ENCODE assay signal across 13 cellular contexts in the genomic region with DNA sequence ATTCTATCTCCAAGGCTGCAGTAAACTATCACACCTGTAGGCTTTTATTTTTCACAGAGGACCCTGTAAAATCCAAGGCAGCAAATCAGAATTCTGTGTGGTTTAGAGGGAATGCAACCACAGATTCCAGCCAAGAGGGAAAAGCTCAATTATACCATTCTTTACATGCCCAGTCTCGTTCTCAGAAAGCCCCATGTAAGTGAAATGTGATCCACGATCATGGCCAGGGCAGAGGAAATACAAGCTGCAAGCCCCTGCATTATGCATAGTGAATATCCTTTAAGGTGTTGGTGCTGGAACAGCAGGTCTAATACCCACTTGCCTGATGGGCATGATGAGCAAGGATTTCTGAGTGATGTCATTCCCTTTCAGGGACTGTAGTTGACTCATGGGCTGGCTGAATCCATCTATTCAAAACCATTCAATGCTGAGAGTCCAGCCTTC.
DNase-seq lines count a peak whose midpoint lies in the region; ATAC-seq, FAIRE-seq and TF ChIP-seq lines count a peak whose summit lies in the region.
"Had no signal": no experiment of that assay in that cellular context is flagged by ENCODE, and none has a peak within 500 bp of the region (broad histone marks: within the 10 kb centered on the region; RNA-seq: fewer than 3 reads in every experiment).

No MANE protein-coding gene starts in this region.

- H3K4me2 ChIP-seq in endothelial cell of umbilical vein (ENCODE audit: insufficient read depth, low read length), result no peak overlapping the region
- H3K4me2 ChIP-seq: A549 had no signal

- dilution Hi-C loops in endothelial cell of umbilical vein (cut with MboI; ENCODE audit: extremely low pct_ligation_motif_present, low sequenced_read_pairs), result no loop called here

- CTCF ChIA-PET in endothelial cell of umbilical vein (lab: Charles Lee), result no interaction called here

- H3K4me3 ChIP-seq in endothelial cell of umbilical vein (replicated peaks in 1 of 3; ENCODE audit: insufficient read depth in 1 of 3, low read depth in 1 of 3, low read length in 3 of 3), result no peak overlapping the region
- H3K4me3 ChIP-seq: A549, ovary, Peyer's patch had no signal

- H3K36me3 ChIP-seq in endothelial cell of umbilical vein (ENCODE audit: control insufficient read depth in 2 of 2, extremely low read depth in 1 of 2, insufficient read depth in 2 of 2, low read length in 2 of 2), result no peaks in the 10 kb centered on the region
- H3K36me3 ChIP-seq: ovary, Peyer's patch had no signal

- FAIRE-seq in endothelial cell of umbilical vein (lab: Jason Lieb, UNC), result no peak
- FAIRE-seq: A549 had no signal

- POLR2A ChIA-PET in endothelial cell of umbilical vein (lab: Charles Lee), result no interaction called here

- no peaks in the 10 kb centered on the region for H3K79me2 ChIP-seq in endothelial cell of umbilical vein (ENCODE audit: control insufficient read depth, insufficient read depth, low read length)

- no peaks in the 10 kb centered on the region for H3K9me3 ChIP-seq in endothelial cell of umbilical vein (replicated peaks; ENCODE audit: control insufficient read depth, insufficient read depth, low read length)
- H3K9me3 ChIP-seq: A549, ovary, Peyer's patch had no signal

- intact Hi-C loops in endothelial cell of umbilical vein (cut with micrococcal nuclease), result no loop called here

- DNase-seq in NCI-H1436 treated with DMSO at 0.1 percent for 48 hours (lab: John Stamatoyannopoulos, UW) (peak; percentile 2), NCI-H1436 (lab: John Stamatoyannopoulos, UW) (no peak), RPMI7951 (ENCODE audit: low read depth) (peak; percentile 58), endothelial cell of umbilical vein (ENCODE audit: low read depth, low spot score) (no peak), iPS-NIHi11 (ENCODE audit: low spot score) (no peak)
- no peak for DNase-seq in stimulated activated naive CD8-positive, alpha-beta T cell treated with anti-CD3 and anti-CD28 coated beads, Interleukin-15, Interleukin-2, amounts not matched to agents 100 U/mL and 50 U/mL, for 24 hours
- DNase-seq: NCI-H2081 treated with DMSO at 0.1 percent for 48 hours; ovary; Peyer's patch; stimulated activated naive CD4-positive, alpha-beta T cell treated with Interleukin-2 at 50 U/mL for 16 hours had no signal

- ATAC-seq in stimulated activated naive CD8-positive, alpha-beta T cell treated with anti-CD3 and anti-CD28 coated beads, Interleukin-15, Interleukin-2, amounts not matched to agents 100 U/mL and 50 U/mL, for 24 hours, result peak; percentile 67
- no peak for ATAC-seq in GM18873 (IDR thresholded peaks at IDR 0.05; ENCODE audit: low FRiP score, unreplicated experiment)
- no peak for ATAC-seq in HG02571 (IDR thresholded peaks at IDR 0.05; ENCODE audit: unreplicated experiment)
- ATAC-seq: A549 had no signal

- TF ChIP-seq CTCF in endothelial cell of umbilical vein (IDR thresholded peaks at IDR 0.05; ENCODE audit: extremely low read depth in 1 of 2, insufficient read depth in 1 of 2, low read depth in 1 of 2, low read length in 2 of 2), result no peak

- H3K27me3 ChIP-seq in endothelial cell of umbilical vein (ENCODE audit: control insufficient read depth in 2 of 2, insufficient read depth in 2 of 2, low read length in 2 of 2), result no peaks in the 10 kb centered on the region
- H3K27me3 ChIP-seq: ovary, Peyer's patch had no signal

- no peak for TF ChIP-seq POLR2A in endothelial cell of umbilical vein (IDR thresholded peaks at IDR 0.05; ENCODE audit: low read depth, low read length)

- no TSS peak for BruUV-seq in endothelial cell of umbilical vein (replicated peaks; lab: Mats Ljungman, UMichigan)

- H3K9ac ChIP-seq in endothelial cell of umbilical vein (replicated peaks; ENCODE audit: extremely low read depth, insufficient read depth, low read length), result no peak overlapping the region

- no peaks in the 10 kb centered on the region for H3K9me1 ChIP-seq in endothelial cell of umbilical vein (replicated peaks; ENCODE audit: control insufficient read depth, extremely low read depth, insufficient read depth, low read length)

- no peak overlapping the region for H3K27ac ChIP-seq in endothelial cell of umbilical vein (ENCODE audit: insufficient read depth, low read depth, low read length)
- H3K27ac ChIP-seq: A549, ovary, Peyer's patch had no signal

- H2AFZ ChIP-seq in endothelial cell of umbilical vein (ENCODE audit: low read depth, low read length), result no peak overlapping the region

- peaks cover 2% of the 10 kb centered on the region for H3K4me1 ChIP-seq in endothelial cell of umbilical vein (ENCODE audit: control insufficient read depth, extremely low read depth, insufficient read depth, low read length)
- H3K4me1 ChIP-seq: A549, Peyer's patch had no signal

- no peaks in the 10 kb centered on the region for H4K20me1 ChIP-seq in endothelial cell of umbilical vein (replicated peaks; ENCODE audit: control insufficient read depth, extremely low read depth, insufficient read depth, low read length)

TF ChIP-seq in endothelial cell of umbilical vein, 7 proteins besides CTCF, POLR2A, EP300 and RAD21:
- TF ChIP-seq GATA2 (IDR thresholded peaks at IDR 0.05; ENCODE audit: insufficient read depth, insufficient read length, low read depth, low read length), result no peak
- no peak for TF ChIP-seq FOS (IDR thresholded peaks at IDR 0.05; ENCODE audit: borderline replicate concordance, insufficient read depth, low read length)
- TF ChIP-seq, protein P1, sequence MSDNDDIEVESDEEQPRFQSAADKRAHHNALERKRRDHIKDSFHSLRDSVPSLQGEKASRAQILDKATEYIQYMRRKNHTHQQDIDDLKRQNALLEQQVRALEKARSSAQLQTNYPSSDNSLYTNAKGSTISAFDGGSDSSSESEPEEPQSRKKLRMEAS (IDR thresholded peaks at IDR 0.05; ENCODE audit: insufficient read depth, insufficient read length), result no peak
- no peak for TF ChIP-seq EZH2 (IDR thresholded peaks at IDR 0.05; ENCODE audit: borderline replicate concordance, low read depth, low read length, severe bottlenecking)
- TF ChIP-seq JUN (IDR thresholded peaks at IDR 0.05; ENCODE audit: borderline replicate concordance, insufficient read depth, insufficient read length, low read depth), result peak; percentile 7
- no peak for TF ChIP-seq POLR2AphosphoS5 (IDR thresholded peaks at IDR 0.05; ENCODE audit: insufficient read depth, low read depth, low read length)

Comparison
In these comparisons a context has a peak if more than half of its experiments do, and no peak if none do; other contexts are left out.
1. DNase-seq: peak in NCI-H1436 treated with DMSO at 0.1 percent for 48 hours (single experiment) and RPMI7951 (single experiment); none in NCI-H1436 (single experiment), endothelial cell of umbilical vein (single experiment), stimulated activated naive CD8-positive, alpha-beta T cell treated with anti-CD3 and anti-CD28 coated beads, Interleukin-15, Interleukin-2, amounts not matched to agents 100 U/mL and 50 U/mL, for 24 hours (single experiment) and iPS-NIHi11 (single experiment).